In genomic region chr9:72945391-72945790, GRCh38 we compare ENCODE assay signal across 21 cellular contexts. TPM values are rescaled to one million over a fixed set of nuclear protein-coding genes. Genes with fewer than 3 reads are reported as not detected.
"Had no signal": no experiment of that assay in that cellular context is flagged by ENCODE, and none has a peak within 500 bp of the region (broad histone marks: within the 10 kb centered on the region; RNA-seq: fewer than 3 reads in every experiment).

No MANE protein-coding gene starts in this region.

- ATAC-seq: activated CD8-positive, alpha-beta T cell treated with anti-CD3 and anti-CD28 coated beads, Interleukin-2, amount 10 ng/mL, durations not matched to agents 7 days and 5 days; activated T-helper 17 cell treated with anti-CD3 and anti-CD28 coated beads, Interleukin-2, amount 50 U/mL, for 72 hours; effector memory CD8-positive, alpha-beta T cell; heart left ventricle; sciatic nerve; T-cell had no signal

- H3K4me1 Mint-ChIP-seq: activated T-helper 17 cell treated with anti-CD3 and anti-CD28 coated beads, Interleukin-2, amount 50 U/mL, for 72 hours; nephron progenitor cell; T-cell had no signal

- DNase-seq: activated CD4-positive, alpha-beta T cell treated with anti-CD3 and anti-CD28 coated beads for 1 hour; activated CD4-positive, alpha-beta T cell treated with anti-CD3 and anti-CD28 coated beads, Interleukin-2, amount 50 U/mL, for 1 hour; activated CD8-positive, alpha-beta T cell treated with anti-CD3 and anti-CD28 coated beads, Interleukin-2, amount 10 ng/mL, durations not matched to agents 7 days and 5 days; activated T-cell treated with anti-CD3 and anti-CD28 coated beads, Interleukin-2, amount 50 U/mL, for 1 hour; adrenal gland; colonic mucosa; dorsolateral prefrontal cortex; effector memory CD8-positive, alpha-beta T cell; heart left ventricle; nephron progenitor cell; nucleus accumbens; spleen; stimulated activated CD4-positive, alpha-beta T cell treated with anti-CD3 and anti-CD28 coated beads, Interleukin-4, amount 100 ng/mL, for 1 hour; stimulated activated naive CD4-positive, alpha-beta T cell treated with Interleukin-2 at 50 U/mL for 16 hours; T-cell; thyroid gland had no signal

- H3K4me3 Mint-ChIP-seq: activated CD8-positive, alpha-beta T cell treated with anti-CD3 and anti-CD28 coated beads, Interleukin-2, amount 10 ng/mL, durations not matched to agents 7 days and 5 days; activated naive CD8-positive, alpha-beta T cell; activated T-helper 17 cell treated with anti-CD3 and anti-CD28 coated beads, Interleukin-2, amount 50 U/mL, for 72 hours; effector memory CD8-positive, alpha-beta T cell; nephron progenitor cell; T-cell had no signal

- H3K9me3 ChIP-seq: adrenal gland, colonic mucosa, heart left ventricle, spleen, thyroid gland had no signal

- H3K4me3 ChIP-seq: adrenal gland, colonic mucosa, dorsolateral prefrontal cortex, heart left ventricle, spleen, thyroid gland had no signal

- H3K9me3 Mint-ChIP-seq: activated T-helper 17 cell treated with anti-CD3 and anti-CD28 coated beads, Interleukin-2, amount 50 U/mL, for 72 hours; effector memory CD8-positive, alpha-beta T cell; nephron progenitor cell; T-cell had no signal

- H3K27ac Mint-ChIP-seq: activated CD8-positive, alpha-beta T cell treated with anti-CD3 and anti-CD28 coated beads, Interleukin-2, amount 10 ng/mL, durations not matched to agents 7 days and 5 days; activated naive CD8-positive, alpha-beta T cell; activated T-helper 17 cell treated with anti-CD3 and anti-CD28 coated beads, Interleukin-2, amount 50 U/mL, for 72 hours; effector memory CD8-positive, alpha-beta T cell; nephron progenitor cell; T-cell had no signal

- H3K27ac ChIP-seq: colonic mucosa, dorsolateral prefrontal cortex, epithelial cell of prostate, parathyroid adenoma, spleen had no signal

- H2AFZ ChIP-seq: parathyroid adenoma had no signal

- H3K4me1 ChIP-seq: colonic mucosa, parathyroid adenoma had no signal

- H3K36me3 ChIP-seq: adrenal gland, colonic mucosa, heart left ventricle, spleen, thyroid gland had no signal

- H3K79me2 ChIP-seq: parathyroid adenoma had no signal

- H3K36me3 Mint-ChIP-seq: activated naive CD8-positive, alpha-beta T cell; T-cell had no signal

- H3K27me3 ChIP-seq: adrenal gland, colonic mucosa, heart left ventricle, thyroid gland had no signal

- H3K9ac ChIP-seq: parathyroid adenoma had no signal

RNA-seq across cellular contexts. Expression of gene ALDH1A1, which starts 7.5 kb away (rescaled TPM):
- total RNA-seq: activated CD8-positive, alpha-beta T cell treated with anti-CD3 and anti-CD28 coated beads, Interleukin-2, amount 10 ng/mL, durations not matched to agents 7 days and 5 days; activated T-helper 17 cell treated with anti-CD3 and anti-CD28 coated beads, Interleukin-2, amount 50 U/mL, for 72 hours had no signal
